Comparison of ENCODE assay signal across 12 cellular contexts in the genomic region with DNA sequence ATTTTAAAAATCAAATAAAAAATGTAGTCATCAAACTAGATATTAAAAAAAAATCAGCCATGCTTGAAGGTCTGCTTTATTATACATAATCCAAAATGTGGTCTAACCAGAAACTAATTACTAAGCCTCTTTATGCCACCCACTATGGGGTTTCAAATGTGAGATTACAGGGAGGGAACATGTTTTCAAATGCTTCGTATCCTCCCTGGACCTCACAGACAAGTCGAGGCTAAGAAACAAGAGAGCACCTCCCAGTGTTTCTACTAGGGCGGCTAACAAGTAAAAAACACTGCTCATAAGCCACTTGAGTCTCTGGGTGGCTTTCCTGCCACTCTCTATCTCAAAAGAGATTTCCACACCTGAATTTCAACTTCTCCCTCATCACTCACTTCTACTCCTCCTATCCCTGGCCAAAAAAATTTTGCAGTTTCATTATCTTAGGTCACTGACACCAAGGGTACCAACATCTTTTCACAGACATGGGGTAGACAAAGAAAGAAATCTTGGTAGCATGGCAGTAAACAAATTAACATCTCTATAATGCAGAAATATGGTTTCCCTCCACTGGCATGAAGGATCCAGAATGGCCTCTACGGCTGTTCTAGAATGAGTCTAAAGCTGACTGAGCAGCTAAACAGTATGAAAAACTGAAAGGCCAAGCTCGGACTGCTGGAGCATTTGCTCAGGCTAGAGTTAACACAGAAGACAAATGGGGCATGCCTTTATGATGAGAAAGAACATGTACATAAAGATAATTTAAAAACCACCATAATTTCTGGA. TPM values are rescaled to one million over a fixed set of nuclear protein-coding genes. Genes with fewer than 3 reads are reported as not detected.
DNase-seq lines count a peak whose midpoint lies in the region; ATAC-seq and TF ChIP-seq lines count a peak whose summit lies in the region.
"Had no signal": no experiment of that assay in that cellular context is flagged by ENCODE, and none has a peak within 500 bp of the region (broad histone marks: within the 10 kb centered on the region; RNA-seq: fewer than 3 reads in every experiment).

No MANE protein-coding gene starts in this region.

- H3K9ac ChIP-seq in mucosa of stomach (ENCODE audit: low read length) = peak overlapping the region; percentile 12

- POLR2A ChIA-PET in OCI-LY7 (lab: Charles Lee) = interaction anchor here (0.8 kb wide), 1 partner anchor 10 kb away, joined by 3 read pairs; no protein-coding TSS in a partner anchor

- BruUV-seq in OCI-LY7 (replicated peaks; lab: Mats Ljungman, UMichigan) = no TSS peak

- DNase-seq in heart left ventricle (no peak), left cardiac atrium (no peak), dorsolateral prefrontal cortex (no peak), uterus (no peak), NCI-H748 treated with DMSO at 0.1 percent for 48 hours (lab: John Stamatoyannopoulos, UW) (no peak), OCI-LY7 (ENCODE audit: low spot score) (no peak), H7 (no peak)
- DNase-seq: CD8-positive, alpha-beta memory T cell; naive B cell; NCI-H82; T-helper 9 cell had no signal

- no peaks in the 10 kb centered on the region for H3K27me3 ChIP-seq in heart left ventricle
- H3K27me3 ChIP-seq in dorsolateral prefrontal cortex = no peaks in the 10 kb centered on the region
- H3K27me3 ChIP-seq in mucosa of stomach (ENCODE audit: control insufficient read depth, insufficient read depth, low read length) = no peaks in the 10 kb centered on the region
- H3K27me3 ChIP-seq in uterus = no peaks in the 10 kb centered on the region
- H3K27me3 ChIP-seq in H7 (ENCODE audit: control insufficient read depth, insufficient read depth, low read length) = no peaks in the 10 kb centered on the region

- peaks cover 0 to 46% (median 20%) of the 10 kb centered on the region in 9 donors for H3K36me3 ChIP-seq in heart left ventricle
- no peaks in the 10 kb centered on the region for H3K36me3 ChIP-seq in mucosa of stomach (ENCODE audit: control insufficient read depth, insufficient read depth, low read length)
- no peaks in the 10 kb centered on the region for H3K36me3 ChIP-seq in uterus
- peaks cover 95% of the 10 kb centered on the region for H3K36me3 ChIP-seq in OCI-LY7 (ENCODE audit: insufficient read depth, low read length)
- H3K36me3 ChIP-seq in H7 (replicated peaks; ENCODE audit: control insufficient read depth, insufficient read depth, low read length) = peaks cover 2% of the 10 kb centered on the region

- H2AFZ ChIP-seq in OCI-LY7 (ENCODE audit: low read length) = no peak overlapping the region

- no peak overlapping the region for H3K4me2 ChIP-seq in OCI-LY7 (ENCODE audit: low read length)

- WGBS in heart left ventricle, 4 donors = 70 to 72% (median 71%) methylated on average over 5 of the region's 5 CpGs

- peak overlapping the region; percentile 18 to 87 (median 70) for H3K27ac ChIP-seq in heart left ventricle
- peak overlapping the region in 40 of 59 donors; percentile 0 to 64 (median 32) for H3K27ac ChIP-seq in dorsolateral prefrontal cortex
- H3K27ac ChIP-seq in uterus = peak overlapping the region; percentile 73 to 96
- H3K27ac ChIP-seq in OCI-LY7 (ENCODE audit: low read depth, low read length, poor library complexity, severe bottlenecking) = no peak overlapping the region

- peaks cover 2% of the 10 kb centered on the region for H4K20me1 ChIP-seq in OCI-LY7 (ENCODE audit: insufficient read depth, low read length)

- intact Hi-C loops in heart left ventricle (cut with DNase I) = no loop called here
- intact Hi-C loops in left cardiac atrium (cut with DNase I) = no loop called here
- intact Hi-C loops in dorsolateral prefrontal cortex (cut with DNase I) = no loop called here
- intact Hi-C loops in uterus (cut with DNase I; ENCODE audit: low total_unique reads) = no loop called here
- intact Hi-C loops in OCI-LY7 (cut with micrococcal nuclease; ENCODE audit: unreplicated experiment) = no loop called here

- TF ChIP-seq CTCF in heart left ventricle (IDR thresholded peaks at IDR 0.05) = no peak
- TF ChIP-seq CTCF in dorsolateral prefrontal cortex (IDR thresholded peaks at IDR 0.05 in 54 of 56, conservative IDR thresholded peaks at IDR 0.05 in 2 of 56; ENCODE audit: low read depth in 1 of 56, partially characterized antibody in 56 of 56) = no peak
- TF ChIP-seq CTCF in uterus (IDR thresholded peaks at IDR 0.05) = no peak
- no peak for TF ChIP-seq CTCF in OCI-LY7 (conservative IDR thresholded peaks at IDR 0.05; ENCODE audit: low read length)

- CTCF ChIA-PET in OCI-LY7 (lab: Charles Lee; ENCODE audit: unreplicated experiment) = no interaction called here

- H3K9me3 ChIP-seq in heart left ventricle (peaks cover 0 to 6% (median 0%) of the 10 kb centered on the region in 12 donors), mucosa of stomach (ENCODE audit: control insufficient read depth, low read length) (no peaks in the 10 kb centered on the region), uterus (no peaks in the 10 kb centered on the region), OCI-LY7 (ENCODE audit: low read length) (no peaks in the 10 kb centered on the region)

- no peak for TF ChIP-seq POLR2A in heart left ventricle (IDR thresholded peaks at IDR 0.05)
- no peak for TF ChIP-seq POLR2A in uterus (IDR thresholded peaks at IDR 0.05)

- H3K4me3 ChIP-seq in heart left ventricle (no peak overlapping the region), dorsolateral prefrontal cortex (peak overlapping the region in 1 of 59 donors; percentile 18), mucosa of stomach (ENCODE audit: low read length) (no peak overlapping the region), uterus (peak overlapping the region in 1 of 2 donors; percentile 5), OCI-LY7 (ENCODE audit: low read depth, low read length, poor library complexity, severe bottlenecking) (no peak overlapping the region), H7 (ENCODE audit: insufficient read depth, low read depth, low read length) (no peak overlapping the region)

- ATAC-seq in heart left ventricle (peak in 2 of 4 donors; percentile 2 to 6), left cardiac atrium (no peak)

- no peaks in the 10 kb centered on the region for H3K9me2 ChIP-seq in OCI-LY7 (ENCODE audit: insufficient read depth, low read length)

- H3K4me1 ChIP-seq in heart left ventricle (peaks cover 7 to 75% (median 47%) of the 10 kb centered on the region in 12 donors), mucosa of stomach (ENCODE audit: control insufficient read depth, insufficient read depth, low read length) (peaks cover 20% of the 10 kb centered on the region), uterus (peaks cover 0 to 4% of the 10 kb centered on the region in 2 donors), OCI-LY7 (ENCODE audit: insufficient read depth, low read length, poor library complexity, severe bottlenecking) (peaks cover 12% of the 10 kb centered on the region)

- H3K79me2 ChIP-seq in OCI-LY7 (ENCODE audit: insufficient read depth, low read depth, low read length) = no peaks in the 10 kb centered on the region

RNA-seq across cellular contexts. Expression of a gene that starts 50.9 kb away (rescaled TPM):
- total RNA-seq in heart left ventricle (10 to 100 TPM; 20.8 to 84.7 (median 63.1) TPM), left cardiac atrium (10 to 100 TPM; 51.0 to 82.1 TPM), dorsolateral prefrontal cortex (100 to 1,000 TPM in 14 of 120 experiments, 10 to 100 TPM in 106; 55.3 to 116 (median 83.1) TPM), uterus (10 to 100 TPM; 47.9 to 99.2 (median 62.5) TPM), OCI-LY7 (2022) (91.9 and 97.4 TPM in 2 replicates)
- polyA plus RNA-seq in heart left ventricle = 10 to 100 TPM; 13.6 to 32.3 TPM
- total RNA-seq in OCI-LY7 (2014; rRNA removed; shearing (Covaris generic)) = 21.8 and 26.1 TPM in 2 replicates
- 13.9 and 17.2 TPM in 2 replicates for total RNA-seq in H7 (2014; rRNA removed; shearing (Covaris generic))
